8 cellular contexts compared by ENCODE assay signal in the genomic region with DNA sequence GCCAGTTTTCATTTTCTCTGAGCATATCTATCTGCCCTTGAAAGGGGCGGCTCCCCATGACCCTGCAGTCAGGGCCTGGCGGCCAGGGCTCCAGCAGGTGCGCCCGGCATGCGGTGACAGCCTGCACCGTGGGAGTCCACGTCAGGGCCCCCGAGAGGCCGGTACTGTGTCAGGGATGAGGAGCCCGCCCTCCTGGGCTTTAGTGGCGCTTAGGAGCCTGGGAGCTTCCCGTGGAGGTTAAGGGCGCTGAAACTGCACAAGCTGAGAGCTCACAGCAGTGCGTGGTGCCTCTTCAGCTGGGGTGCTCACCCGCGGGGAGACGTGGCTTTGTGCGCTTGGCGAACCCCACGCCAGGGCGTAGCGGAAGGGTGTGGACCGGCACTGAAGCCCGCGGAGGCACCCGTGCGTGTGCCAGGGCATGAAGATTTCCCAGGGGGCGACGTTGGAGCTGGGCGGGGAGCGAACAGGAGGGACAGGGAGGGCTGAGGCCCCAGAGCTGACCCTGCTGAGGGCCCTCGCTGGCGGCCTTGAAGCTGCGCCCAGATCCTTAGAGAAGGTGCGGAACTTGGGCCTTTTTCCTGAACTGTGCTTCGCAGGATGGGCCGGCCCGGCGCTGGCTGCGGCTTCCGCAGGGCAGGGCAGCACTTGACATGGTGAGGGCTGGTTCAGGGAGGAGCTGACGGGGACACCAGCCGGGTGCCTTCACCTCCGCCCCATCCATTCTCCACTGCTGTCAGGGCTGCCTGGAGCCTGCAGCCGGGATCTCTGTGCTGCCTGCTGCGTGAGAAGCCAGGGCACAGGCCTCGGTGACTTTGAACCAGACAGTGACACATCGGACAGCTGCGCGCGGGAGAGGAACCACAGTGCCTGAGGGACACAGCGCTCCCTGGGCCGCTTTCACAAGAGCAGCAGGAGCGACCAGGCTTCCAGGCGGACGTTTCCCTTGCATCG. TPM values are rescaled to one million over a fixed set of nuclear protein-coding genes. Genes with fewer than 3 reads are reported as not detected.
DNase-seq lines count a peak whose midpoint lies in the region; ATAC-seq, FAIRE-seq and TF ChIP-seq lines count a peak whose summit lies in the region.

No MANE protein-coding gene starts in this region.

- peak overlapping the region; percentile 91 for H3K27ac Mint-ChIP-seq in T-helper 2 cell treated with Interferon-gamma antibody and Interleukin-4, amounts not matched to agents 5 μg/mL and 100 μg/mL, for 36 hours

- H3K4me1 ChIP-seq in right lobe of liver: peaks cover 0 to 10% (median 0%) of the 10 kb centered on the region in 4 donors
- H3K4me1 ChIP-seq in stomach: peaks cover 25 to 56% (median 37%) of the 10 kb centered on the region in 4 donors

- H3K4me3 Mint-ChIP-seq in T-helper 2 cell treated with Interferon-gamma antibody and Interleukin-4, amounts not matched to agents 5 μg/mL and 100 μg/mL, for 36 hours: peak overlapping the region; percentile 86

- WGBS in right lobe of liver (ENCODE audit: insufficient coverage, low coverage, low lambda C conversion rate, missing lambda C conversion rate): 26% methylated on average over 20 of the region's 57 CpGs
- 2 to 39% (median 37%) methylated on average over 8 to 57 of the region's 57 CpGs for WGBS in stomach, 5 donors

- no peak for TF ChIP-seq CTCF in bronchial epithelial cell (IDR thresholded peaks at IDR 0.05; ENCODE audit: insufficient read depth, low read length, severe bottlenecking)
- peak in 1 of 4 donors; percentile 3 for TF ChIP-seq CTCF in right lobe of liver (IDR thresholded peaks at IDR 0.05)
- TF ChIP-seq CTCF in stomach (IDR thresholded peaks at IDR 0.05): no peak

- peak; percentile 26 for DNase-seq in CMK (ENCODE audit: low read depth)
- DNase-seq in T-helper 2 cell treated with Interferon-gamma antibody and Interleukin-4, amounts not matched to agents 5 μg/mL and 100 μg/mL, for 36 hours (ENCODE audit: low spot score): peak; percentile 30
- DNase-seq in bronchial epithelial cell (ENCODE audit: low read depth): peak; percentile 21
- peak; percentile 71 to 81 (median 77) for DNase-seq in right lobe of liver
- peak; percentile 35 for DNase-seq in stomach
- DNase-seq in NCI-H2081 treated with DMSO at 0.1 percent for 48 hours (lab: John Stamatoyannopoulos, UW): no peak
- DNase-seq in H54 (ENCODE audit: insufficient read length, low spot score): no peak

- intact Hi-C loops in right lobe of liver (cut with DNase I): no loop called here
- intact Hi-C loops in stomach (cut with DNase I; ENCODE audit: low total_unique reads): no loop called here

- H3K9me3 ChIP-seq in right lobe of liver: no peaks in the 10 kb centered on the region
- no peaks in the 10 kb centered on the region for H3K9me3 ChIP-seq in stomach

- H3K4me1 Mint-ChIP-seq in T-helper 2 cell treated with Interferon-gamma antibody and Interleukin-4, amounts not matched to agents 5 μg/mL and 100 μg/mL, for 36 hours (ENCODE audit: low read depth): peaks cover 55% of the 10 kb centered on the region

- no peak for FAIRE-seq in bronchial epithelial cell (lab: Jason Lieb, UNC)
- FAIRE-seq in H54 (lab: Jason Lieb, UNC): no peak

- H3K36me3 Mint-ChIP-seq in T-helper 2 cell treated with Interferon-gamma antibody and Interleukin-4, amounts not matched to agents 5 μg/mL and 100 μg/mL, for 36 hours (ENCODE audit: low read depth): peaks cover 12% of the 10 kb centered on the region

- H3K4me3 ChIP-seq in bronchial epithelial cell (ENCODE audit: low read depth, low read length) (peak overlapping the region; percentile 34), right lobe of liver (peak overlapping the region; percentile 47 to 55 (median 55)), stomach (peak overlapping the region; percentile 34 to 48 (median 41))

- no peaks in the 10 kb centered on the region for H3K27me3 ChIP-seq in bronchial epithelial cell (ENCODE audit: control insufficient read depth, insufficient read depth, low read length)
- no peaks in the 10 kb centered on the region for H3K27me3 ChIP-seq in right lobe of liver
- H3K27me3 ChIP-seq in stomach: peaks cover 0 to 27% (median 0%) of the 10 kb centered on the region in 3 donors

- ATAC-seq in HG02642 (IDR thresholded peaks at IDR 0.05; ENCODE audit: poor library complexity, unreplicated experiment) (peak; percentile 34), right lobe of liver (peak; percentile 74 to 83 (median 76))

- no peaks in the 10 kb centered on the region for H3K36me3 ChIP-seq in bronchial epithelial cell (ENCODE audit: control insufficient read depth, insufficient read depth, low read length)
- no peaks in the 10 kb centered on the region for H3K36me3 ChIP-seq in right lobe of liver
- H3K36me3 ChIP-seq in stomach: no peaks in the 10 kb centered on the region

- H3K27me3 Mint-ChIP-seq in T-helper 2 cell treated with Interferon-gamma antibody and Interleukin-4, amounts not matched to agents 5 μg/mL and 100 μg/mL, for 36 hours (ENCODE audit: low read depth): no peaks in the 10 kb centered on the region

- TF ChIP-seq POLR2A in right lobe of liver (IDR thresholded peaks at IDR 0.05): peak; percentile 49
- no peak for TF ChIP-seq POLR2A in stomach (IDR thresholded peaks at IDR 0.05)
- no peak for TF ChIP-seq POLR2A in H54 (IDR thresholded peaks at IDR 0.05; ENCODE audit: low read depth, low read length)

- H3K9me3 Mint-ChIP-seq in T-helper 2 cell treated with Interferon-gamma antibody and Interleukin-4, amounts not matched to agents 5 μg/mL and 100 μg/mL, for 36 hours: peaks cover 11% of the 10 kb centered on the region

- no peak for TF ChIP-seq EP300 in stomach (IDR thresholded peaks at IDR 0.05)

- H3K27ac ChIP-seq in right lobe of liver (peak overlapping the region in 2 of 3 donors; percentile 31 to 65), stomach (peak overlapping the region; percentile 13 to 72 (median 52))

RNA-seq across cellular contexts. Expression of gene HTT-AS, which starts 32.9 kb away (rescaled TPM):
- not detected in 2 replicates for total RNA-seq in bronchial epithelial cell
- not detected for total RNA-seq in right lobe of liver
- not detected for total RNA-seq in stomach
- not detected for polyA plus RNA-seq in stomach

RNA-seq across cellular contexts. Expression of gene HTT, which starts 33.0 kb away (rescaled TPM):
- total RNA-seq in bronchial epithelial cell (24.0 and 28.4 TPM in 2 replicates), right lobe of liver (10 to 100 TPM; 25.5 to 37.8 (median 30.3) TPM), stomach (10 to 100 TPM; 39.0 to 95.7 (median 74.7) TPM)
- 10 to 100 TPM in 1 of 3 donors, 1 to 10 TPM in 2; 3.4 to 14.3 (median 7.3) TPM for polyA plus RNA-seq in stomach

Comparison
In these comparisons a context has a peak if more than half of its experiments do, and no peak if none do; other contexts are left out.
1. DNase-seq: peak in CMK (single experiment), T-helper 2 cell treated with Interferon-gamma antibody and Interleukin-4, amounts not matched to agents 5 μg/mL and 100 μg/mL, for 36 hours (single experiment), bronchial epithelial cell (single experiment), right lobe of liver (3 of 3) and stomach (single experiment); none in NCI-H2081 treated with DMSO at 0.1 percent for 48 hours (single experiment) and H54 (single experiment).
2. Peak in every context shown above with its lines, with median percentiles within 50 percentile points of each other: H3K4me3 ChIP-seq.